Comparison of ENCODE assay signal across 1 cellular context in the genomic region with DNA sequence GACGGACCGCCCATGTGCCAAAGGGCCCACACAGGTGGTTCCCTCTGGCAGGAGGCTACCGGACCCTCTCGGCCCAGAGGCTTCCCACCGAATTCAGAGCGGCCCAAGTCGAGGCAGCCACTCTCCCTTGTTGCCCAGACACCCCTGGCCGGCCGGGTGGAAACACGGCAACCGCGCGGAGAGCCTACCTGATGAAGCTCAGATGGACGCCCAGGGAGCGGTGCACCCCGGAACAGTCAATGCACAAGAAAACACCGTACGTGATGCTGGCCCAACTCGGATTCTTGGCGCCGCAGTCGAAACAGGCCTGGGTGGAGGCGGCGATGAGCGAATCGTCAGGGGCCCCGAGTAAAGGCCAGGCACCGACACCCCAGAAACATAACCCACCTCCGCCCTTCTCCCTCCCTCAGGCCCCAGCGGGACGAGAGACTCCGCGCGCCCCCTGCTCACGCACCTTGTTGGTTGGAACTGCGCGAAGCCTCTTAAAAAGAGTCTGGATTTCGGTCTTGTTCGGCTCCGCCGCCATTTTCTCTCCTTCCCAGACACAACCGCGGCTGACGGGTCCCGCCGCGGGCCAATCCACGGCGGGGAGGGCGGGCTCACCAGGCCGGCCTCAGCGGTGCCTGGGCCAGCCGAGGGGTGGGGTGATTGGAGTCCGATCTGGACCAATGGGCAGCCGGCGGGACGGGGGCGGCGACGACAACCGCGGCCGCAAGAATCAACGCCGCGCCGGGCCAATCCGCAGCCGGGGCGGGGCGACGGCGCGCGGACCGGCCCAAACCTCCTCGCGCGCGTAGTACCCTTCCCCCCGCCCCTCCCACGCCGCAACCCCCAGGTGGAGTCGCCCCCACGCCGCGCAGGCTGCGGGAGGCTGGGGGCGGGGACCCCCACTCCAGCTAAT.
TF ChIP-seq lines count a peak whose summit lies in the region.

A gene (minus strand): TSS at position 552 of the 901 bp plus-strand sequence. CDS start 26 bp downstream, at position 526.

TF ChIP-seq in GM12878, 131 proteins besides CTCF, POLR2A, EP300 and RAD21 (continued from another document and continues in another):
- TF ChIP-seq JUND (IDR thresholded peaks at IDR 0.05; ENCODE audit: low read depth, low read length) = no peak
- TF ChIP-seq, protein P1, sequence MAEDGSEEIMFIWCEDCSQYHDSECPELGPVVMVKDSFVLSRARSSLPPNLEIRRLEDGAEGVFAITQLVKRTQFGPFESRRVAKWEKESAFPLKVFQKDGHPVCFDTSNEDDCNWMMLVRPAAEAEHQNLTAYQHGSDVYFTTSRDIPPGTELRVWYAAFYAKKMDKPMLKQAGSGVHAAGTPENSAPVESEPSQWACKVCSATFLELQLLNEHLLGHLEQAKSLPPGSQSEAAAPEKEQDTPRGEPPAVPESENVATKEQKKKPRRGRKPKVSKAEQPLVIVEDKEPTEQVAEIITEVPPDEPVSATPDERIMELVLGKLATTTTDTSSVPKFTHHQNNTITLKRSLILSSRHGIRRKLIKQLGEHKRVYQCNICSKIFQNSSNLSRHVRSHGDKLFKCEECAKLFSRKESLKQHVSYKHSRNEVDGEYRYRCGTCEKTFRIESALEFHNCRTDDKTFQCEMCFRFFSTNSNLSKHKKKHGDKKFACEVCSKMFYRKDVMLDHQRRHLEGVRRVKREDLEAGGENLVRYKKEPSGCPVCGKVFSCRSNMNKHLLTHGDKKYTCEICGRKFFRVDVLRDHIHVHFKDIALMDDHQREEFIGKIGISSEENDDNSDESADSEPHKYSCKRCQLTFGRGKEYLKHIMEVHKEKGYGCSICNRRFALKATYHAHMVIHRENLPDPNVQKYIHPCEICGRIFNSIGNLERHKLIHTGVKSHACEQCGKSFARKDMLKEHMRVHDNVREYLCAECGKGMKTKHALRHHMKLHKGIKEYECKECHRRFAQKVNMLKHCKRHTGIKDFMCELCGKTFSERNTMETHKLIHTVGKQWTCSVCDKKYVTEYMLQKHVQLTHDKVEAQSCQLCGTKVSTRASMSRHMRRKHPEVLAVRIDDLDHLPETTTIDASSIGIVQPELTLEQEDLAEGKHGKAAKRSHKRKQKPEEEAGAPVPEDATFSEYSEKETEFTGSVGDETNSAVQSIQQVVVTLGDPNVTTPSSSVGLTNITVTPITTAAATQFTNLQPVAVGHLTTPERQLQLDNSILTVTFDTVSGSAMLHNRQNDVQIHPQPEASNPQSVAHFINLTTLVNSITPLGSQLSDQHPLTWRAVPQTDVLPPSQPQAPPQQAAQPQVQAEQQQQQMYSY (CRISPR knock-in tag; IDR thresholded peaks at IDR 0.05) = no peak
- no peak for TF ChIP-seq ZNF274 (IDR thresholded peaks at IDR 0.05; ENCODE audit: insufficient read depth, insufficient read length)
- TF ChIP-seq RAD51 (IDR thresholded peaks at IDR 0.05) = no peak
- no peak for TF ChIP-seq MEF2B (IDR thresholded peaks at IDR 0.05; ENCODE audit: partially characterized antibody, poor library complexity, severe bottlenecking)
- no peak for TF ChIP-seq DPF2 (IDR thresholded peaks at IDR 0.05)
- no peak for TF ChIP-seq KLF5 (IDR thresholded peaks at IDR 0.05; ENCODE audit: partially characterized antibody)
- TF ChIP-seq, protein P2, sequence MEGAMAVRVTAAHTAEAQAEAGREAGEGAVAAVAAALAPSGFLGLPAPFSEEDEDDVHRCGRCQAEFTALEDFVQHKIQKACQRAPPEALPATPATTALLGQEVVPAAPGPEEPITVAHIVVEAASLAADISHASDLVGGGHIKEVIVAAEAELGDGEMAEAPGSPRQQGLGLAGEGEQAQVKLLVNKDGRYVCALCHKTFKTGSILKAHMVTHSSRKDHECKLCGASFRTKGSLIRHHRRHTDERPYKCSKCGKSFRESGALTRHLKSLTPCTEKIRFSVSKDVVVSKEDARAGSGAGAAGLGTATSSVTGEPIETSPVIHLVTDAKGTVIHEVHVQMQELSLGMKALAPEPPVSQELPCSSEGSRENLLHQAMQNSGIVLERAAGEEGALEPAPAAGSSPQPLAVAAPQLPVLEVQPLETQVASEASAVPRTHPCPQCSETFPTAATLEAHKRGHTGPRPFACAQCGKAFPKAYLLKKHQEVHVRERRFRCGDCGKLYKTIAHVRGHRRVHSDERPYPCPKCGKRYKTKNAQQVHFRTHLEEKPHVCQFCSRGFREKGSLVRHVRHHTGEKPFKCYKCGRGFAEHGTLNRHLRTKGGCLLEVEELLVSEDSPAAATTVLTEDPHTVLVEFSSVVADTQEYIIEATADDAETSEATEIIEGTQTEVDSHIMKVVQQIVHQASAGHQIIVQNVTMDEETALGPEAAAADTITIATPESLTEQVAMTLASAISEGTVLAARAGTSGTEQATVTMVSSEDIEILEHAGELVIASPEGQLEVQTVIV (IDR thresholded peaks at IDR 0.05; ENCODE audit: borderline replicate concordance, partially characterized antibody) = peak; percentile 53
- no peak for TF ChIP-seq SMAD5 (IDR thresholded peaks at IDR 0.05; ENCODE audit: low read depth)
- TF ChIP-seq NR2F1 (conservative IDR thresholded peaks at IDR 0.05) = no peak
- 0 out of 2 replicates have a peak, but pooled peaks have one; percentile 3 for TF ChIP-seq SPI1 (IDR thresholded peaks at IDR 0.05; ENCODE audit: borderline replicate concordance, insufficient read depth, low read depth, low read length)
- no peak for TF ChIP-seq TARDBP (IDR thresholded peaks at IDR 0.05; ENCODE audit: borderline replicate concordance)
- TF ChIP-seq ZNF384 (IDR thresholded peaks at IDR 0.05; ENCODE audit: borderline replicate concordance, low read depth, low read length) = no peak
- no peak for TF ChIP-seq NRF1 (conservative IDR thresholded peaks at IDR 0.05; ENCODE audit: low read depth, low read length)
- TF ChIP-seq SREBF1 (IDR thresholded peaks at IDR 0.05; ENCODE audit: low read length) = no peak; the same call in 1 of the 2 replicates
- TF ChIP-seq, protein P3, sequence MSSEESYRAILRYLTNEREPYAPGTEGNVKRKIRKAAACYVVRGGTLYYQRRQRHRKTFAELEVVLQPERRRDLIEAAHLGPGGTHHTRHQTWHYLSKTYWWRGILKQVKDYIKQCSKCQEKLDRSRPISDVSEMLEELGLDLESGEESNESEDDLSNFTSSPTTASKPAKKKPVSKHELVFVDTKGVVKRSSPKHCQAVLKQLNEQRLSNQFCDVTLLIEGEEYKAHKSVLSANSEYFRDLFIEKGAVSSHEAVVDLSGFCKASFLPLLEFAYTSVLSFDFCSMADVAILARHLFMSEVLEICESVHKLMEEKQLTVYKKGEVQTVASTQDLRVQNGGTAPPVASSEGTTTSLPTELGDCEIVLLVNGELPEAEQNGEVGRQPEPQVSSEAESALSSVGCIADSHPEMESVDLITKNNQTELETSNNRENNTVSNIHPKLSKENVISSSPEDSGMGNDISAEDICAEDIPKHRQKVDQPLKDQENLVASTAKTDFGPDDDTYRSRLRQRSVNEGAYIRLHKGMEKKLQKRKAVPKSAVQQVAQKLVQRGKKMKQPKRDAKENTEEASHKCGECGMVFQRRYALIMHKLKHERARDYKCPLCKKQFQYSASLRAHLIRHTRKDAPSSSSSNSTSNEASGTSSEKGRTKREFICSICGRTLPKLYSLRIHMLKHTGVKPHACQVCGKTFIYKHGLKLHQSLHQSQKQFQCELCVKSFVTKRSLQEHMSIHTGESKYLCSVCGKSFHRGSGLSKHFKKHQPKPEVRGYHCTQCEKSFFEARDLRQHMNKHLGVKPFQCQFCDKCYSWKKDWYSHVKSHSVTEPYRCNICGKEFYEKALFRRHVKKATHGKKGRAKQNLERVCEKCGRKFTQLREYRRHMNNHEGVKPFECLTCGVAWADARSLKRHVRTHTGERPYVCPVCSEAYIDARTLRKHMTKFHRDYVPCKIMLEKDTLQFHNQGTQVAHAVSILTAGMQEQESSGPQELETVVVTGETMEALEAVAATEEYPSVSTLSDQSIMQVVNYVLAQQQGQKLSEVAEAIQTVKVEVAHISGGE (CRISPR knock-in tag; IDR thresholded peaks at IDR 0.05) = no peak
- peak; percentile 46; the same call in 1 of the 2 replicates for TF ChIP-seq CREM (IDR thresholded peaks at IDR 0.05; ENCODE audit: low read depth)
- 0 out of 2 replicates have a peak, but pooled peaks have one; percentile 25 for TF ChIP-seq FOXK2 (IDR thresholded peaks at IDR 0.05)
- no peak for TF ChIP-seq BRCA1 (IDR thresholded peaks at IDR 0.05; ENCODE audit: low read depth, low read length)
- TF ChIP-seq, protein P4, sequence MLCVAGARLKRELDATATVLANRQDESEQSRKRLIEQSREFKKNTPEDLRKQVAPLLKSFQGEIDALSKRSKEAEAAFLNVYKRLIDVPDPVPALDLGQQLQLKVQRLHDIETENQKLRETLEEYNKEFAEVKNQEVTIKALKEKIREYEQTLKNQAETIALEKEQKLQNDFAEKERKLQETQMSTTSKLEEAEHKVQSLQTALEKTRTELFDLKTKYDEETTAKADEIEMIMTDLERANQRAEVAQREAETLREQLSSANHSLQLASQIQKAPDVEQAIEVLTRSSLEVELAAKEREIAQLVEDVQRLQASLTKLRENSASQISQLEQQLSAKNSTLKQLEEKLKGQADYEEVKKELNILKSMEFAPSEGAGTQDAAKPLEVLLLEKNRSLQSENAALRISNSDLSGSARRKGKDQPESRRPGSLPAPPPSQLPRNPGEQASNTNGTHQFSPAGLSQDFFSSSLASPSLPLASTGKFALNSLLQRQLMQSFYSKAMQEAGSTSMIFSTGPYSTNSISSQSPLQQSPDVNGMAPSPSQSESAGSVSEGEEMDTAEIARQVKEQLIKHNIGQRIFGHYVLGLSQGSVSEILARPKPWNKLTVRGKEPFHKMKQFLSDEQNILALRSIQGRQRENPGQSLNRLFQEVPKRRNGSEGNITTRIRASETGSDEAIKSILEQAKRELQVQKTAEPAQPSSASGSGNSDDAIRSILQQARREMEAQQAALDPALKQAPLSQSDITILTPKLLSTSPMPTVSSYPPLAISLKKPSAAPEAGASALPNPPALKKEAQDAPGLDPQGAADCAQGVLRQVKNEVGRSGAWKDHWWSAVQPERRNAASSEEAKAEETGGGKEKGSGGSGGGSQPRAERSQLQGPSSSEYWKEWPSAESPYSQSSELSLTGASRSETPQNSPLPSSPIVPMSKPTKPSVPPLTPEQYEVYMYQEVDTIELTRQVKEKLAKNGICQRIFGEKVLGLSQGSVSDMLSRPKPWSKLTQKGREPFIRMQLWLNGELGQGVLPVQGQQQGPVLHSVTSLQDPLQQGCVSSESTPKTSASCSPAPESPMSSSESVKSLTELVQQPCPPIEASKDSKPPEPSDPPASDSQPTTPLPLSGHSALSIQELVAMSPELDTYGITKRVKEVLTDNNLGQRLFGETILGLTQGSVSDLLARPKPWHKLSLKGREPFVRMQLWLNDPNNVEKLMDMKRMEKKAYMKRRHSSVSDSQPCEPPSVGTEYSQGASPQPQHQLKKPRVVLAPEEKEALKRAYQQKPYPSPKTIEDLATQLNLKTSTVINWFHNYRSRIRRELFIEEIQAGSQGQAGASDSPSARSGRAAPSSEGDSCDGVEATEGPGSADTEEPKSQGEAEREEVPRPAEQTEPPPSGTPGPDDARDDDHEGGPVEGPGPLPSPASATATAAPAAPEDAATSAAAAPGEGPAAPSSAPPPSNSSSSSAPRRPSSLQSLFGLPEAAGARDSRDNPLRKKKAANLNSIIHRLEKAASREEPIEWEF (IDR thresholded peaks at IDR 0.05; ENCODE audit: insufficient replicate concordance, low read depth, low read length) = no peak
- TF ChIP-seq KAT2A (conservative IDR thresholded peaks at IDR 0.05; ENCODE audit: control insufficient read depth, low read depth, low read length) = no peak
- TF ChIP-seq IKZF2 (IDR thresholded peaks at IDR 0.05) = no peak
- TF ChIP-seq MTA2 (IDR thresholded peaks at IDR 0.05; ENCODE audit: low read depth) = no peak
- no peak for TF ChIP-seq NFXL1 (IDR thresholded peaks at IDR 0.05; ENCODE audit: borderline replicate concordance)
- no peak for TF ChIP-seq LARP7 (IDR thresholded peaks at IDR 0.05)
- TF ChIP-seq HDAC2 (IDR thresholded peaks at IDR 0.05) = no peak
- TF ChIP-seq, protein P5, sequence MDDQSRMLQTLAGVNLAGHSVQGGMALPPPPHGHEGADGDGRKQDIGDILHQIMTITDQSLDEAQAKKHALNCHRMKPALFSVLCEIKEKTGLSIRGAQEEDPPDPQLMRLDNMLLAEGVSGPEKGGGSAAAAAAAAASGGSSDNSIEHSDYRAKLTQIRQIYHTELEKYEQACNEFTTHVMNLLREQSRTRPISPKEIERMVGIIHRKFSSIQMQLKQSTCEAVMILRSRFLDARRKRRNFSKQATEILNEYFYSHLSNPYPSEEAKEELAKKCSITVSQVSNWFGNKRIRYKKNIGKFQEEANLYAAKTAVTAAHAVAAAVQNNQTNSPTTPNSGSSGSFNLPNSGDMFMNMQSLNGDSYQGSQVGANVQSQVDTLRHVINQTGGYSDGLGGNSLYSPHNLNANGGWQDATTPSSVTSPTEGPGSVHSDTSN (IDR thresholded peaks at IDR 0.05; ENCODE audit: insufficient replicate concordance, low read depth, low read length) = peak; percentile 86
- TF ChIP-seq, protein P6, sequence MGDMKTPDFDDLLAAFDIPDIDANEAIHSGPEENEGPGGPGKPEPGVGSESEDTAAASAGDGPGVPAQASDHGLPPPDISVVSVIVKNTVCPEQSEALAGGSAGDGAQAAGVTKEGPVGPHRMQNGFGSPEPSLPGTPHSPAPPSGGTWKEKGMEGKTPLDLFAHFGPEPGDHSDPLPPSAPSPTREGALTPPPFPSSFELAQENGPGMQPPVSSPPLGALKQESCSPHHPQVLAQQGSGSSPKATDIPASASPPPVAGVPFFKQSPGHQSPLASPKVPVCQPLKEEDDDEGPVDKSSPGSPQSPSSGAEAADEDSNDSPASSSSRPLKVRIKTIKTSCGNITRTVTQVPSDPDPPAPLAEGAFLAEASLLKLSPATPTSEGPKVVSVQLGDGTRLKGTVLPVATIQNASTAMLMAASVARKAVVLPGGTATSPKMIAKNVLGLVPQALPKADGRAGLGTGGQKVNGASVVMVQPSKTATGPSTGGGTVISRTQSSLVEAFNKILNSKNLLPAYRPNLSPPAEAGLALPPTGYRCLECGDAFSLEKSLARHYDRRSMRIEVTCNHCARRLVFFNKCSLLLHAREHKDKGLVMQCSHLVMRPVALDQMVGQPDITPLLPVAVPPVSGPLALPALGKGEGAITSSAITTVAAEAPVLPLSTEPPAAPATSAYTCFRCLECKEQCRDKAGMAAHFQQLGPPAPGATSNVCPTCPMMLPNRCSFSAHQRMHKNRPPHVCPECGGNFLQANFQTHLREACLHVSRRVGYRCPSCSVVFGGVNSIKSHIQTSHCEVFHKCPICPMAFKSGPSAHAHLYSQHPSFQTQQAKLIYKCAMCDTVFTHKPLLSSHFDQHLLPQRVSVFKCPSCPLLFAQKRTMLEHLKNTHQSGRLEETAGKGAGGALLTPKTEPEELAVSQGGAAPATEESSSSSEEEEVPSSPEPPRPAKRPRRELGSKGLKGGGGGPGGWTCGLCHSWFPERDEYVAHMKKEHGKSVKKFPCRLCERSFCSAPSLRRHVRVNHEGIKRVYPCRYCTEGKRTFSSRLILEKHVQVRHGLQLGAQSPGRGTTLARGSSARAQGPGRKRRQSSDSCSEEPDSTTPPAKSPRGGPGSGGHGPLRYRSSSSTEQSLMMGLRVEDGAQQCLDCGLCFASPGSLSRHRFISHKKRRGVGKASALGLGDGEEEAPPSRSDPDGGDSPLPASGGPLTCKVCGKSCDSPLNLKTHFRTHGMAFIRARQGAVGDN (IDR thresholded peaks at IDR 0.05) = no peak
- no peak for TF ChIP-seq ZNF24 (IDR thresholded peaks at IDR 0.05)
